ENCODE assay signal across 2 cellular contexts in genomic region chr14:77660754-77661153, GRCh38.
TF ChIP-seq lines count a peak whose summit lies in the region.

No MANE protein-coding gene starts in this region.

TF ChIP-seq in SK-N-SH, 30 proteins besides CTCF, POLR2A, EP300 and RAD21 (continued from another document):
- TF ChIP-seq SMC3 (IDR thresholded peaks at IDR 0.05; ENCODE audit: low read depth, low read length) (no peak), RXRA (IDR thresholded peaks at IDR 0.05; ENCODE audit: borderline replicate concordance, low read depth) (no peak), USF2 (IDR thresholded peaks at IDR 0.05; ENCODE audit: borderline replicate concordance, low read depth, low read length) (no peak), FOSL2 (IDR thresholded peaks at IDR 0.05; ENCODE audit: borderline replicate concordance, low read depth) (no peak)

TF ChIP-seq in SK-N-SH treated with all-trans-retinoic acid at 6 μM for 48 hours, 23 proteins besides CTCF, POLR2A, EP300 and RAD21 (continued from another document):
- TF ChIP-seq CREB5 (CRISPR knock-in tag; IDR thresholded peaks at IDR 0.05; ENCODE audit: low read depth) (no peak), OSR1 (CRISPR knock-in tag; IDR thresholded peaks at IDR 0.05) (no peak), PATZ1 (CRISPR knock-in tag; IDR thresholded peaks at IDR 0.05; ENCODE audit: borderline replicate concordance) (no peak), ZNF8 (CRISPR knock-in tag; IDR thresholded peaks at IDR 0.05) (no peak)
